ENCODE assay signal across 11 cellular contexts in genomic region chr17:63537991-63538692, GRCh38. TPM values are rescaled to one million over a fixed set of nuclear protein-coding genes. Genes with fewer than 3 reads are reported as not detected.
A peak's percentile ranks its signal among the peaks of the same experiment; 100 is the strongest.
DNase-seq lines count a peak whose midpoint lies in the region; ATAC-seq and TF ChIP-seq lines count a peak whose summit lies in the region.
"Had no signal": no experiment of that assay in that cellular context is flagged by ENCODE, and none has a peak within 500 bp of the region (broad histone marks: within the 10 kb centered on the region; RNA-seq: fewer than 3 reads in every experiment).

No MANE protein-coding gene starts in this region.

- no peak for TF ChIP-seq CTCF in MM.1S (IDR thresholded peaks at IDR 0.05; ENCODE audit: low read length)

- H3K4me1 ChIP-seq in CD8-positive, alpha-beta memory T cell (ENCODE audit: insufficient read depth, low read length): no peaks in the 10 kb centered on the region
- H3K4me1 ChIP-seq in MM.1S (ENCODE audit: low read length) (no peaks in the 10 kb centered on the region), adipocyte (ENCODE audit: control insufficient read depth, insufficient read depth, low read length) (no peaks in the 10 kb centered on the region)

- no peaks in the 10 kb centered on the region for H3K9me2 ChIP-seq in MM.1S (replicated peaks; ENCODE audit: insufficient read depth, low read length)

- no peaks in the 10 kb centered on the region for H3K36me3 ChIP-seq in CD8-positive, alpha-beta memory T cell (ENCODE audit: insufficient read depth, low read length)
- H3K36me3 ChIP-seq in MM.1S (replicated peaks; ENCODE audit: insufficient read depth, low read length) (no peaks in the 10 kb centered on the region), adipocyte (ENCODE audit: control insufficient read depth, insufficient read depth, low read length, severe bottlenecking) (no peaks in the 10 kb centered on the region)

- ATAC-seq in naive B cell (ENCODE audit: low read depth in 2 of 2) (peak; percentile 50 to 62), HG03095 (IDR thresholded peaks at IDR 0.05; ENCODE audit: unreplicated experiment) (no peak)

- H3K27me3 ChIP-seq in CD8-positive, alpha-beta memory T cell (ENCODE audit: insufficient read depth, low read length, poor library complexity, severe bottlenecking): peaks cover 4% of the 10 kb centered on the region
- H3K27me3 ChIP-seq in MM.1S (replicated peaks; ENCODE audit: insufficient read depth, low read length) (peaks cover 46% of the 10 kb centered on the region), adipocyte (replicated peaks; ENCODE audit: control insufficient read depth, insufficient read depth, low read length) (peaks cover 80% of the 10 kb centered on the region)

- peak overlapping the region; percentile 19; the same call in 1 of the 2 replicates for H3K4me2 ChIP-seq in MM.1S (ENCODE audit: low read depth, low read length)

- no peak overlapping the region for H3K27ac ChIP-seq in CD8-positive, alpha-beta memory T cell (ENCODE audit: low read depth, low read length)
- no peak overlapping the region for H3K27ac ChIP-seq in MM.1S (ENCODE audit: low read length)

- no peaks in the 10 kb centered on the region for H4K20me1 ChIP-seq in MM.1S (ENCODE audit: insufficient read depth, low read length)

- H3K4me3 Mint-ChIP-seq in CD8-positive, alpha-beta memory T cell: peak overlapping the region in 4 of 7 donors; percentile 19 to 61 (median 37)
- peak overlapping the region in 6 of 8 donors; percentile 62 to 75 (median 68) for H3K4me3 Mint-ChIP-seq in naive B cell
- H3K4me3 Mint-ChIP-seq: neural crest cell had no signal

- CTCF ChIA-PET in CD8-positive, alpha-beta memory T cell (lab: Charles Lee): interaction anchor here (1.5 kb wide), 1 partner anchor 74 kb away, joined by 3 read pairs; no protein-coding TSS in a partner anchor

- H3K4me1 Mint-ChIP-seq in CD8-positive, alpha-beta memory T cell: peaks cover 0 to 8% (median 6%) of the 10 kb centered on the region in 3 donors
- H3K4me1 Mint-ChIP-seq in naive B cell: peaks cover 7 to 12% (median 11%) of the 10 kb centered on the region in 3 donors
- H3K4me1 Mint-ChIP-seq: neural crest cell had no signal

- no peaks in the 10 kb centered on the region for H3K9me3 ChIP-seq in CD8-positive, alpha-beta memory T cell (ENCODE audit: low read length)
- H3K9me3 ChIP-seq in MM.1S (replicated peaks; ENCODE audit: insufficient read depth, low read length) (no peaks in the 10 kb centered on the region), adipocyte (ENCODE audit: control insufficient read depth, low read length) (no peaks in the 10 kb centered on the region)

- peak in 1 of 5 donors; percentile 7 for DNase-seq in CD8-positive, alpha-beta memory T cell
- DNase-seq in MM.1S (no peak), adipocyte (ENCODE audit: low read depth) (peak; percentile 20), naive B cell (no peak), CD1c-positive myeloid dendritic cell (ENCODE audit: extremely low spot score) (no peak), T1000 (lab: John Stamatoyannopoulos, UW) (no peak), DMS114 treated with DMSO at 0.1 percent for 48 hours (lab: John Stamatoyannopoulos, UW; ENCODE audit: unreplicated experiment) (no peak)
- DNase-seq: DMS79, NCI-H1436 treated with DMSO at 0.1 percent for 48 hours had no signal

- H2AFZ ChIP-seq in MM.1S (ENCODE audit: low read length): no peak overlapping the region

- peaks cover 0 to 1% (median 0%) of the 10 kb centered on the region in 5 donors for H3K9me3 Mint-ChIP-seq in CD8-positive, alpha-beta memory T cell
- H3K9me3 Mint-ChIP-seq in naive B cell: no peaks in the 10 kb centered on the region
- H3K9me3 Mint-ChIP-seq: neural crest cell had no signal

- H3K79me2 ChIP-seq in MM.1S (ENCODE audit: low read length): no peaks in the 10 kb centered on the region

- H3K27ac Mint-ChIP-seq in CD8-positive, alpha-beta memory T cell: no peak overlapping the region
- no peak overlapping the region for H3K27ac Mint-ChIP-seq in naive B cell

- POLR2A ChIA-PET in CD8-positive, alpha-beta memory T cell (lab: Charles Lee): no interaction called here

- peaks cover 0 to 6% (median 0%) of the 10 kb centered on the region in 3 donors for H3K36me3 Mint-ChIP-seq in CD8-positive, alpha-beta memory T cell
- H3K36me3 Mint-ChIP-seq in naive B cell: no peaks in the 10 kb centered on the region

- no peak overlapping the region for H3K9ac ChIP-seq in MM.1S (ENCODE audit: low read length)
- no peak overlapping the region for H3K9ac ChIP-seq in adipocyte (ENCODE audit: low read length)

- H3K4me3 ChIP-seq in CD8-positive, alpha-beta memory T cell (ENCODE audit: low read length): no peak overlapping the region
- H3K4me3 ChIP-seq in MM.1S (ENCODE audit: low read length) (no peak overlapping the region), adipocyte (ENCODE audit: low read length) (no peak overlapping the region)

- peaks cover 17 to 47% of the 10 kb centered on the region in 2 donors for H3K27me3 Mint-ChIP-seq in CD8-positive, alpha-beta memory T cell
- H3K27me3 Mint-ChIP-seq in naive B cell: peaks cover 21 to 66% (median 61%) of the 10 kb centered on the region in 3 donors

- H3F3A ChIP-seq in MM.1S (ENCODE audit: insufficient read depth, low read length): no peaks in the 10 kb centered on the region

RNA-seq across cellular contexts. Expression of gene DCAF7, which starts 12.1 kb away (rescaled TPM):
- 100 to 1,000 TPM in 1 of 2 experiments, 10 to 100 TPM in 1; 99.1 to 102 TPM for total RNA-seq in CD8-positive, alpha-beta memory T cell
- 82.5 TPM for polyA plus RNA-seq in CD8-positive, alpha-beta memory T cell
- polyA plus RNA-seq in naive B cell (ENCODE audit: low read depth in 6 of 6): 10 to 100 TPM; 58.6 to 88.5 (median 79.1) TPM

RNA-seq across cellular contexts. Expression of gene KCNH6, which starts 15.0 kb away (rescaled TPM):
- total RNA-seq in CD8-positive, alpha-beta memory T cell: not detected
- not detected for polyA plus RNA-seq in CD8-positive, alpha-beta memory T cell
- not detected for polyA plus RNA-seq in naive B cell (ENCODE audit: low read depth in 6 of 6)
